Comparison of ENCODE assay signal across 25 cellular contexts in genomic region chr20:33110147-33110825, GRCh38. TPM values are rescaled to one million over a fixed set of nuclear protein-coding genes. Genes with fewer than 3 reads are reported as not detected.
"Had no signal": no experiment of that assay in that cellular context is flagged by ENCODE, and none has a peak within 500 bp of the region (broad histone marks: within the 10 kb centered on the region; RNA-seq: fewer than 3 reads in every experiment).

No MANE protein-coding gene starts in this region.

- ATAC-seq: HepG2, T-cell had no signal

- DNase-seq: IMR-90, Karpas-422, KG1, MV-4-11, NCI-H1048, NCI-H1105, NCI-H1417, NCI-H1436 treated with DMSO at 0.1 percent for 48 hours, NCI-H1694, NCI-H187 treated with DMSO at 0.1 percent for 48 hours, NCI-H2029 treated with DMSO at 0.1 percent for 48 hours, NCI-H2171 treated with DMSO at 0.1 percent for 48 hours, NCI-H2227 treated with DMSO at 0.1 percent for 48 hours, NCI-H510A, NCI-H524 treated with DMSO at 0.1 percent for 48 hours, NCI-H69, NCI-H774, RPMI8226, SHP77, SK-N-SH, SW 1271, T-cell had no signal

- H3K9me3 ChIP-seq: SK-N-SH had no signal

- H3K9ac ChIP-seq: SK-N-SH had no signal

- H3K4me2 ChIP-seq: SK-N-SH had no signal

RNA-seq across cellular contexts. Expression of gene BPIFB4, which starts 30.8 kb away (rescaled TPM):
- total RNA-seq: HepG2, HT-29, IMR-90, SK-MEL-5, T-cell had no signal
- polyA plus RNA-seq: IMR-90, SK-N-SH had no signal

RNA-seq across cellular contexts. Expression of gene BPIFB3, which starts 56.6 kb away (rescaled TPM):
- total RNA-seq: HepG2, HT-29, IMR-90, SK-MEL-5, T-cell had no signal
- polyA plus RNA-seq: IMR-90, SK-N-SH had no signal

RNA-seq across cellular contexts. Expression of gene BPIFA2, which starts 57.7 kb away (rescaled TPM):
- total RNA-seq: HepG2, HT-29, IMR-90, SK-MEL-5, T-cell had no signal
- polyA plus RNA-seq: HepG2, IMR-90, SK-N-SH had no signal
